In genomic region chr2:72917875-72918660, GRCh38 we compare ENCODE assay signal across 9 cellular contexts. TPM values are rescaled to one million over a fixed set of nuclear protein-coding genes. Genes with fewer than 3 reads are reported as not detected.
A peak's percentile ranks its signal among the peaks of the same experiment; 100 is the strongest.
DNase-seq lines count a peak whose midpoint lies in the region; ATAC-seq, FAIRE-seq and TF ChIP-seq lines count a peak whose summit lies in the region.
"Had no signal": no experiment of that assay in that cellular context is flagged by ENCODE, and none has a peak within 500 bp of the region (broad histone marks: within the 10 kb centered on the region; RNA-seq: fewer than 3 reads in every experiment).

No MANE protein-coding gene starts in this region.

- no peak overlapping the region for H3K27ac Mint-ChIP-seq in Caco-2 (ENCODE audit: unreplicated experiment)
- peak overlapping the region; percentile 74 for H3K27ac Mint-ChIP-seq in activated CD8-positive, alpha-beta memory T cell treated with anti-CD3 and anti-CD28 coated beads, Interleukin-2, amount 10 ng/mL, durations not matched to agents 7 days and 5 days
- H3K27ac Mint-ChIP-seq in HFFc6, result no peak overlapping the region

- H3K36me3 Mint-ChIP-seq in Caco-2 (ENCODE audit: insufficient read depth, unreplicated experiment), result no peaks in the 10 kb centered on the region
- H3K36me3 Mint-ChIP-seq in activated CD8-positive, alpha-beta memory T cell treated with anti-CD3 and anti-CD28 coated beads, Interleukin-2, amount 10 ng/mL, durations not matched to agents 7 days and 5 days, result no peaks in the 10 kb centered on the region
- H3K36me3 Mint-ChIP-seq in HFFc6 (ENCODE audit: low read depth), result no peaks in the 10 kb centered on the region

- no peaks in the 10 kb centered on the region for H3K4me1 Mint-ChIP-seq in Caco-2 (ENCODE audit: low read depth, unreplicated experiment)
- peaks cover 22% of the 10 kb centered on the region for H3K4me1 Mint-ChIP-seq in activated CD8-positive, alpha-beta memory T cell treated with anti-CD3 and anti-CD28 coated beads, Interleukin-2, amount 10 ng/mL, durations not matched to agents 7 days and 5 days
- H3K4me1 Mint-ChIP-seq in HFFc6 (ENCODE audit: low read depth), result peaks cover 6% of the 10 kb centered on the region; the same call in 1 of the 2 replicates

- peaks cover 19% of the 10 kb centered on the region; the same call in 1 of the 2 replicates for H3K4me1 ChIP-seq in Caco-2
- H3K4me1 ChIP-seq in HepG2 (ENCODE audit: insufficient read depth, low read length), result peaks cover 41% of the 10 kb centered on the region

- H3K36me3 ChIP-seq in Caco-2 (ENCODE audit: control insufficient read depth, insufficient read depth, low read length) (no peaks in the 10 kb centered on the region), HepG2 (replicated peaks in 1 of 2; ENCODE audit: control insufficient read depth in 1 of 2, insufficient read depth in 2 of 2, low read length in 2 of 2) (no peaks in the 10 kb centered on the region)

- peak overlapping the region; percentile 25 for H3K9ac ChIP-seq in HepG2 (ENCODE audit: insufficient read depth, low read depth, low read length)

- no peaks in the 10 kb centered on the region; the same call in 1 of the 2 replicates for H4K20me1 ChIP-seq in HepG2 (ENCODE audit: insufficient read depth, low read length)

- H3K9me3 ChIP-seq in Caco-2, result no peaks in the 10 kb centered on the region
- H3K9me3 ChIP-seq in HepG2 (ENCODE audit: low read length), result no peaks in the 10 kb centered on the region

- H3K4me3 ChIP-seq in Caco-2 (ENCODE audit: low read depth, low read length) (peak overlapping the region; percentile 61), HepG2 (replicated peaks in 1 of 3; ENCODE audit: insufficient read depth in 1 of 3, low read depth in 2 of 3, low read length in 3 of 3) (peak overlapping the region; percentile 64 to 83 (median 69); a peak in 5 of 6 replicates)

- peak overlapping the region; percentile 100 for H3K4me2 ChIP-seq in HepG2 (ENCODE audit: low read depth, low read length)

- H3K4me3 Mint-ChIP-seq in Caco-2 (ENCODE audit: unreplicated experiment) (peak overlapping the region; percentile 83), HFFc6 (no peak overlapping the region)
- no peak overlapping the region for H3K4me3 Mint-ChIP-seq in activated CD8-positive, alpha-beta memory T cell treated with anti-CD3 and anti-CD28 coated beads, Interleukin-2, amount 10 ng/mL, durations not matched to agents 7 days and 5 days

- peak; percentile 3 for ATAC-seq in GM21529 (IDR thresholded peaks at IDR 0.05; ENCODE audit: unreplicated experiment)
- ATAC-seq in activated CD8-positive, alpha-beta memory T cell treated with anti-CD3 and anti-CD28 coated beads, Interleukin-2, amount 10 ng/mL, durations not matched to agents 7 days and 5 days, result no peak
- peak; percentile 21 for ATAC-seq in HepG2

- TF ChIP-seq RAD21 in HepG2 (CRISPR knock-in tag; IDR thresholded peaks at IDR 0.05), result no peak

- H3K27me3 ChIP-seq in Caco-2 (replicated peaks; ENCODE audit: control insufficient read depth, insufficient read depth, low read length) (peaks cover 6% of the 10 kb centered on the region), HepG2 (ENCODE audit: control insufficient read depth in 1 of 2, insufficient read depth in 2 of 2, low read length in 2 of 2) (peaks cover 15 to 91% of the 10 kb centered on the region in 2 experiments)

- FAIRE-seq in HepG2 (lab: Jason Lieb, UNC), result no peak

- TF ChIP-seq EP300 in HepG2 (IDR thresholded peaks at IDR 0.05; ENCODE audit: low read depth in 2 of 2, low read length in 2 of 2), result no peak
- TF ChIP-seq EP300 in HepG2 (CRISPR knock-in tag; IDR thresholded peaks at IDR 0.05; ENCODE audit: borderline replicate concordance), result no peak

- in situ Hi-C loops in HepG2 (cut with HindIII; ENCODE audit: extremely low pct_ligation_motif_present, low pct_unique_long_range_greater_than_20kb), result no loop called here

- no peaks in the 10 kb centered on the region for H3K9me3 Mint-ChIP-seq in Caco-2 (ENCODE audit: unreplicated experiment)
- H3K9me3 Mint-ChIP-seq in activated CD8-positive, alpha-beta memory T cell treated with anti-CD3 and anti-CD28 coated beads, Interleukin-2, amount 10 ng/mL, durations not matched to agents 7 days and 5 days (ENCODE audit: low read depth), result no peaks in the 10 kb centered on the region
- no peaks in the 10 kb centered on the region for H3K9me3 Mint-ChIP-seq in HFFc6

- no peak overlapping the region for H2AFZ ChIP-seq in HepG2 (ENCODE audit: low read length)

- POLR2A ChIA-PET in Caco-2 (lab: Charles Lee) (no interaction called here), HepG2 (lab: Yijun Ruan, JAX) (interaction anchor here (1.0 to 3.0 kb wide), 4 partner anchors 17 to 31 kb away, joined by 4 to 13 read pairs (median 6); partner anchors contain the start of gene SPR)

- TF ChIP-seq POLR2A in HepG2 (IDR thresholded peaks at IDR 0.05; ENCODE audit: insufficient read depth in 1 of 2, low read depth in 2 of 2, low read length in 2 of 2), result no peak

- intact Hi-C loops in Caco-2 (cut with micrococcal nuclease; ENCODE audit: unreplicated experiment) (loop anchor here (2.0 to 5.0 kb wide), 2 partner anchors 17 to 194 kb away; partner anchors contain the start of gene RAB11FIP5), HepG2 (cut with micrococcal nuclease; ENCODE audit: unreplicated experiment) (loop anchor here (1.0 kb wide), 1 partner anchor 31 kb away; the partner anchor contains the start of gene SPR)

- no peak overlapping the region for H3K27ac ChIP-seq in HepG2 (ENCODE audit: extremely low read length, insufficient read depth, low read length)

- H3K27me3 Mint-ChIP-seq in Caco-2 (ENCODE audit: insufficient read depth, unreplicated experiment) (peaks cover 26% of the 10 kb centered on the region), HFFc6 (ENCODE audit: insufficient read depth) (peaks cover 76% of the 10 kb centered on the region)
- peaks cover 85% of the 10 kb centered on the region for H3K27me3 Mint-ChIP-seq in activated CD8-positive, alpha-beta memory T cell treated with anti-CD3 and anti-CD28 coated beads, Interleukin-2, amount 10 ng/mL, durations not matched to agents 7 days and 5 days

- no TSS peak for BruUV-seq in Caco-2 (replicated peaks; lab: Mats Ljungman, UMichigan)
- BruUV-seq in HepG2 (replicated peaks; lab: Mats Ljungman, UMichigan), result no TSS peak

- peak; percentile 36 to 37 for DNase-seq in Caco-2
- peak; percentile 36 for DNase-seq in activated CD8-positive, alpha-beta memory T cell treated with anti-CD3 and anti-CD28 coated beads, Interleukin-2, amount 10 ng/mL, durations not matched to agents 7 days and 5 days
- no peak for DNase-seq in HepG2 (ENCODE audit: low spot score)
- no peak for DNase-seq in HFFc6
- no peak for DNase-seq in EL
- no peak for DNase-seq in activated CD4-positive, CD25-positive, alpha-beta regulatory T cell (lab: John Stamatoyannopoulos, UW)
- DNase-seq in COR-L47 (lab: John Stamatoyannopoulos, UW), result no peak

- no peak for TF ChIP-seq CTCF in Caco-2 (IDR thresholded peaks at IDR 0.05; ENCODE audit: insufficient read depth in 1 of 2, low read depth in 1 of 2, low read length in 1 of 2, severe bottlenecking in 1 of 2, unreplicated experiment in 1 of 2)
- no peak for TF ChIP-seq CTCF in HepG2 (CRISPR knock-in tag; IDR thresholded peaks at IDR 0.05)
- TF ChIP-seq CTCF in HFFc6 (IDR thresholded peaks at IDR 0.05), result no peak

- H3K79me2 ChIP-seq in HepG2 (ENCODE audit: insufficient read depth, low read length), result no peaks in the 10 kb centered on the region

- CTCF ChIA-PET in Caco-2 (lab: Charles Lee), result interaction anchor here (0.5 to 3.1 kb wide), 7 partner anchors 23 to 285 kb away, joined by 3 to 18 read pairs (median 3); partner anchors contain the start of gene SPR
- CTCF ChIA-PET in activated CD8-positive, alpha-beta memory T cell treated with anti-CD3 and anti-CD28 coated beads, Interleukin-2, amount 10 ng/mL, durations not matched to agents 7 days and 5 days (lab: Charles Lee), result interaction anchor here (1.0 to 3.4 kb wide), 4 partner anchors 9 to 55 kb away, joined by 3 to 14 read pairs (median 6); no protein-coding TSS in a partner anchor
- CTCF ChIA-PET in HepG2 (lab: Yijun Ruan, JAX; ENCODE audit: low intra/inter-chr PET ratio, low total read pairs), result interaction anchor here (1.2 kb wide), 1 partner anchor 31 kb away, joined by 3 read pairs; the partner anchor contains the start of gene SPR

- 2% methylated on average over 45 of the region's 95 CpGs for WGBS in HepG2 (ENCODE audit: low lambda C conversion rate)

RNA-seq across cellular contexts. Expression of gene EMX1, which starts 0.7 kb away (rescaled TPM):
- 2.6 and 3.6 TPM in 2 replicates for total RNA-seq in Caco-2 (2022)
- total RNA-seq in activated CD8-positive, alpha-beta memory T cell treated with anti-CD3 and anti-CD28 coated beads, Interleukin-2, amount 10 ng/mL, durations not matched to agents 7 days and 5 days, result not detected
- total RNA-seq in HepG2 (2016; rRNA removed; fragmentation: Illumina TruSeq; extraction: Trizol), result 3.9 and 4.9 TPM in 2 replicates
- 1.4 and 3.6 TPM in 2 replicates for total RNA-seq in HepG2 (2016; cell fraction: cytosol; rRNA removed; fragmentation: Illumina TruSeq; extraction: Trizol; ENCODE audit: low read depth)
- 3.5 and 4.5 TPM in 2 replicates for total RNA-seq in HepG2 (2016; cell fraction: insoluble cytoplasmic fraction; rRNA removed; fragmentation: Illumina TruSeq; extraction: Trizol)
- total RNA-seq in HepG2 (2016; cell fraction: membrane; rRNA removed; fragmentation: Illumina TruSeq; extraction: Trizol), result 3.1 and 4.4 TPM in 2 replicates
- 2.2 and 2.3 TPM in 2 replicates for total RNA-seq in HepG2 (2016; cell fraction: nucleus; rRNA removed; fragmentation: Illumina TruSeq; extraction: Trizol)
- 0.62 and 0.63 TPM in 2 replicates for polyA plus RNA-seq in HepG2 (2011; rRNA removed)
- 0.30 and 0.45 TPM in 2 replicates for polyA plus RNA-seq in HepG2 (2011; cell fraction: cytosol; rRNA removed)
- polyA plus RNA-seq in HepG2 (2011; cell fraction: nucleus; rRNA removed), result 1.3 and 2.0 TPM in 2 replicates
- 0.61 and 0.76 TPM in 2 replicates for polyA plus RNA-seq in HepG2 (2012)
- 1.7 and 2.7 TPM in 2 replicates for polyA plus RNA-seq in HepG2 (2016; cell fraction: cytosol; fragmentation: Illumina TruSeq; extraction: Trizol; ENCODE audit: low read depth)
- polyA plus RNA-seq in HepG2 (2016; cell fraction: insoluble cytoplasmic fraction; fragmentation: Illumina TruSeq; extraction: Trizol; ENCODE audit: low read depth), result 4.2 and 5.5 TPM in 2 replicates
- polyA plus RNA-seq in HepG2 (2016; cell fraction: membrane; fragmentation: Illumina TruSeq; extraction: Trizol; ENCODE audit: low read depth), result 4.4 and 4.5 TPM in 2 replicates
- 6.4 and 7.2 TPM in 2 replicates for polyA plus RNA-seq in HepG2 (2016; cell fraction: nucleus; fragmentation: Illumina TruSeq; extraction: Trizol; ENCODE audit: insufficient read depth, low read depth)
- 0.58 TPM in 1 of 2 replicates, not detected in the other for polyA minus RNA-seq in HepG2 (2011; rRNA and poly(A)+ RNA removed; ENCODE audit: low replicate concordance)
- polyA minus RNA-seq in HepG2 (2011; cell fraction: cytosol; rRNA and poly(A)+ RNA removed), result 0.79 TPM in 1 of 2 replicates, not detected in the other
- 0.64 and 0.87 TPM in 2 replicates for polyA minus RNA-seq in HepG2 (2011; cell fraction: nucleus; rRNA and poly(A)+ RNA removed)
- total RNA-seq in HFFc6 (2021; fragmentation: NEBNext Ultra II Directional; extraction: Animal tissue kit (Norgen Biotek cat#: 25700)), result not detected
- total RNA-seq: dermis microvascular lymphatic vessel endothelial cell had no signal

RNA-seq across cellular contexts. Expression of gene SPR, which starts 30.9 kb away (rescaled TPM):
- 49.6 and 51.5 TPM in 2 replicates for total RNA-seq in Caco-2 (2022)
- total RNA-seq in activated CD8-positive, alpha-beta memory T cell treated with anti-CD3 and anti-CD28 coated beads, Interleukin-2, amount 10 ng/mL, durations not matched to agents 7 days and 5 days, result 1 to 10 TPM; 1.3 to 3.1 TPM
- 85.0 and 96.0 TPM in 2 replicates for total RNA-seq in HepG2 (2016; rRNA removed; fragmentation: Illumina TruSeq; extraction: Trizol)
- 38.7 and 40.4 TPM in 2 replicates for total RNA-seq in HepG2 (2016; cell fraction: cytosol; rRNA removed; fragmentation: Illumina TruSeq; extraction: Trizol; ENCODE audit: low read depth)
- 80.0 and 95.9 TPM in 2 replicates for total RNA-seq in HepG2 (2016; cell fraction: insoluble cytoplasmic fraction; rRNA removed; fragmentation: Illumina TruSeq; extraction: Trizol)
- 62.4 and 65.7 TPM in 2 replicates for total RNA-seq in HepG2 (2016; cell fraction: membrane; rRNA removed; fragmentation: Illumina TruSeq; extraction: Trizol)
- total RNA-seq in HepG2 (2016; cell fraction: nucleus; rRNA removed; fragmentation: Illumina TruSeq; extraction: Trizol), result 45.5 and 49.4 TPM in 2 replicates
- polyA plus RNA-seq in HepG2 (2011; rRNA removed), result 32.4 and 34.0 TPM in 2 replicates
- 36.8 and 38.2 TPM in 2 replicates for polyA plus RNA-seq in HepG2 (2011; cell fraction: cytosol; rRNA removed)
- 13.3 and 15.7 TPM in 2 replicates for polyA plus RNA-seq in HepG2 (2011; cell fraction: nucleus; rRNA removed)
- polyA plus RNA-seq in HepG2 (2012), result 30.9 and 32.8 TPM in 2 replicates
- polyA plus RNA-seq in HepG2 (2016; cell fraction: cytosol; fragmentation: Illumina TruSeq; extraction: Trizol; ENCODE audit: low read depth), result 35.7 and 40.5 TPM in 2 replicates
- polyA plus RNA-seq in HepG2 (2016; cell fraction: insoluble cytoplasmic fraction; fragmentation: Illumina TruSeq; extraction: Trizol; ENCODE audit: low read depth), result 74.6 and 78.4 TPM in 2 replicates
- 47.2 and 51.0 TPM in 2 replicates for polyA plus RNA-seq in HepG2 (2016; cell fraction: membrane; fragmentation: Illumina TruSeq; extraction: Trizol; ENCODE audit: low read depth)
- polyA plus RNA-seq in HepG2 (2016; cell fraction: nucleus; fragmentation: Illumina TruSeq; extraction: Trizol; ENCODE audit: insufficient read depth, low read depth), result 75.3 and 78.1 TPM in 2 replicates
- polyA minus RNA-seq in HepG2 (2011; rRNA and poly(A)+ RNA removed; ENCODE audit: low replicate concordance), result 28.6 and 36.6 TPM in 2 replicates
- 12.9 and 13.5 TPM in 2 replicates for polyA minus RNA-seq in HepG2 (2011; cell fraction: cytosol; rRNA and poly(A)+ RNA removed)
- polyA minus RNA-seq in HepG2 (2011; cell fraction: nucleus; rRNA and poly(A)+ RNA removed), result 5.4 and 8.7 TPM in 2 replicates
- 10 to 100 TPM; 17.0 to 21.6 (median 19.0) TPM for total RNA-seq in HFFc6 (2021; fragmentation: NEBNext Ultra II Directional; extraction: Animal tissue kit (Norgen Biotek cat#: 25700))

Comparison
In these comparisons a context has a peak if more than half of its experiments do, and no peak if none do; other contexts are left out.
1. DNase-seq: peak in Caco-2 (2 of 2) and activated CD8-positive, alpha-beta memory T cell treated with anti-CD3 and anti-CD28 coated beads, Interleukin-2, amount 10 ng/mL, durations not matched to agents 7 days and 5 days (single experiment); none in HepG2 (single experiment), HFFc6 (single experiment), EL (single experiment), activated CD4-positive, CD25-positive, alpha-beta regulatory T cell (0 of 4) and COR-L47 (single experiment).
2. RNA of gene SPR, which starts 30.9 kb away (total RNA-seq): 38.7 to 96.0 TPM in HepG2, 49.6 to 51.5 TPM in Caco-2 and 17.0 to 21.6 TPM in HFFc6; 1.3 to 3.1 TPM in activated CD8-positive, alpha-beta memory T cell treated with anti-CD3 and anti-CD28 coated beads, Interleukin-2, amount 10 ng/mL, durations not matched to agents 7 days and 5 days; every median in the first group is over 4 times any median in the second.